ENCODE assay signal across 26 cellular contexts in genomic region chr15:57947282-57947681, GRCh38.
DNase-seq lines count a peak whose midpoint lies in the region; ATAC-seq, FAIRE-seq and TF ChIP-seq lines count a peak whose summit lies in the region.
"Had no signal": no experiment of that assay in that cellular context is flagged by ENCODE, and none has a peak within 500 bp of the region (broad histone marks: within the 10 kb centered on the region; RNA-seq: fewer than 3 reads in every experiment).

No MANE protein-coding gene starts in this region.

- H3K36me3 Mint-ChIP-seq in naive thymus-derived CD8-positive, alpha-beta T cell: no peaks in the 10 kb centered on the region
- H3K36me3 Mint-ChIP-seq: CD14-positive monocyte; CD4-positive, alpha-beta memory T cell; CD4-positive, CD25-positive, alpha-beta regulatory T cell; CD8-positive, alpha-beta memory T cell had no signal

- no TSS peak for BruUV-seq in K562 (replicated peaks; lab: Mats Ljungman, UMichigan)
- BruUV-seq in endothelial cell of umbilical vein (replicated peaks; lab: Mats Ljungman, UMichigan): no TSS peak

- no peaks in the 10 kb centered on the region for H3K79me2 ChIP-seq in K562 (ENCODE audit: control insufficient read depth, insufficient read depth, low read length)
- no peaks in the 10 kb centered on the region for H3K79me2 ChIP-seq in endothelial cell of umbilical vein (ENCODE audit: control insufficient read depth, insufficient read depth, low read length)

- no peak overlapping the region for H3K4me3 ChIP-seq in K562
- H3K4me3 ChIP-seq in endothelial cell of umbilical vein (replicated peaks in 1 of 3; ENCODE audit: insufficient read depth in 1 of 3, low read depth in 1 of 3, low read length in 3 of 3): no peak overlapping the region
- no peak overlapping the region for H3K4me3 ChIP-seq in vagina
- H3K4me3 ChIP-seq: BLaER1, GM12878 had no signal

- dilution Hi-C loops in endothelial cell of umbilical vein (cut with MboI; ENCODE audit: extremely low pct_ligation_motif_present, low sequenced_read_pairs): no loop called here

- H3K4me3 Mint-ChIP-seq in naive thymus-derived CD8-positive, alpha-beta T cell: no peak overlapping the region
- H3K4me3 Mint-ChIP-seq: CD14-positive monocyte; CD4-positive, alpha-beta memory T cell; CD4-positive, CD25-positive, alpha-beta regulatory T cell; CD8-positive, alpha-beta memory T cell had no signal

- in situ Hi-C loops in K562 (cut with MboI): no loop called here

- TF ChIP-seq RAD21 in K562 (CRISPR knock-in tag; conservative IDR thresholded peaks at IDR 0.05 in 1 of 2, IDR thresholded peaks at IDR 0.05 in 1 of 2): no peak

- no peaks in the 10 kb centered on the region for H3K36me3 ChIP-seq in K562 (ENCODE audit: control insufficient read depth, insufficient read depth, low read length)
- H3K36me3 ChIP-seq in endothelial cell of umbilical vein (ENCODE audit: control insufficient read depth in 2 of 2, extremely low read depth in 1 of 2, insufficient read depth in 2 of 2, low read length in 2 of 2): no peaks in the 10 kb centered on the region
- no peaks in the 10 kb centered on the region for H3K36me3 ChIP-seq in vagina
- H3K36me3 ChIP-seq: BE2C, BLaER1 had no signal

- H3K4me1 Mint-ChIP-seq in naive thymus-derived CD8-positive, alpha-beta T cell: no peaks in the 10 kb centered on the region
- H3K4me1 Mint-ChIP-seq: CD14-positive monocyte; CD4-positive, alpha-beta memory T cell; CD4-positive, CD25-positive, alpha-beta regulatory T cell; CD8-positive, alpha-beta memory T cell had no signal

- peaks cover 0 to 2% (median 0%) of the 10 kb centered on the region in 9 donors for H3K9me3 Mint-ChIP-seq in naive thymus-derived CD8-positive, alpha-beta T cell
- H3K9me3 Mint-ChIP-seq: CD14-positive monocyte; CD8-positive, alpha-beta memory T cell had no signal

- CTCF ChIA-PET in K562 (lab: Yijun Ruan, JAX; ENCODE audit: low intra/inter-chr PET ratio) (no interaction called here), endothelial cell of umbilical vein (lab: Charles Lee) (interaction anchor here (0.7 to 2.1 kb wide), 4 partner anchors 15 to 196 kb away, joined by 3 to 6 read pairs (median 4); no protein-coding TSS in a partner anchor)

- DNase-seq in EH (ENCODE audit: low read depth) (peak; percentile 7), K562 (ENCODE audit: extremely low read depth in 1 of 4, low spot score in 3 of 4) (no peak), endothelial cell of umbilical vein (ENCODE audit: low read depth, low spot score) (peak; percentile 74), vagina (ENCODE audit: extremely low spot score in 2 of 2) (no peak)
- no peak for DNase-seq in stimulated activated CD4-positive, alpha-beta T cell treated with anti-CD3 and anti-CD28 coated beads, Interleukin-15, amount 100 ng/mL, for 24 hours
- no peak for DNase-seq in naive thymus-derived CD8-positive, alpha-beta T cell
- DNase-seq: 8988T; ACHN; C1 segment of cervical spinal cord; CD4-positive, CD25-positive, alpha-beta regulatory T cell; CD8-positive, alpha-beta memory T cell; COR-L47; DMS 273 treated with DMSO at 0.1 percent for 48 hours; DMS153; DMS79 treated with DMSO at 0.1 percent for 48 hours; EL; GDM1 had no signal

- H2AFZ ChIP-seq in K562 (ENCODE audit: low read depth, low read length): no peak overlapping the region
- H2AFZ ChIP-seq in endothelial cell of umbilical vein (ENCODE audit: low read depth, low read length): no peak overlapping the region

- FAIRE-seq in K562 (lab: Jason Lieb, UNC) (no peak), endothelial cell of umbilical vein (lab: Jason Lieb, UNC) (no peak)
- FAIRE-seq: A204.1, GM12878, GM12892, GM19239 had no signal

- peaks cover 0 to 19% of the 10 kb centered on the region in 2 experiments; a peak in 3 of 5 replicates for H3K4me1 ChIP-seq in K562 (replicated peaks in 1 of 2; ENCODE audit: control insufficient read depth in 2 of 2, insufficient read depth in 2 of 2, low read length in 2 of 2)
- H3K4me1 ChIP-seq in endothelial cell of umbilical vein (ENCODE audit: control insufficient read depth, extremely low read depth, insufficient read depth, low read length): peaks cover 6% of the 10 kb centered on the region
- peaks cover 19% of the 10 kb centered on the region for H3K4me1 ChIP-seq in vagina
- H3K4me1 ChIP-seq: BLaER1 had no signal

- no peak overlapping the region for H3K4me2 ChIP-seq in K562 (ENCODE audit: insufficient read depth, low read length)
- no peak overlapping the region for H3K4me2 ChIP-seq in endothelial cell of umbilical vein (ENCODE audit: insufficient read depth, low read length)
- H3K4me2 ChIP-seq: BLaER1 had no signal

- H3K9ac ChIP-seq in K562 (ENCODE audit: insufficient read depth in 1 of 2, low read depth in 2 of 2, low read length in 2 of 2) (no peak overlapping the region), endothelial cell of umbilical vein (replicated peaks; ENCODE audit: extremely low read depth, insufficient read depth, low read length) (no peak overlapping the region)
- H3K9ac ChIP-seq: BLaER1 had no signal

- H3K27me3 Mint-ChIP-seq in naive thymus-derived CD8-positive, alpha-beta T cell: peaks cover 10 to 32% (median 21%) of the 10 kb centered on the region in 5 donors

- no peak for TF ChIP-seq CTCF in K562 (IDR thresholded peaks at IDR 0.05 in 2 of 3, conservative IDR thresholded peaks at IDR 0.05 in 1 of 3; ENCODE audit: insufficient read depth in 2 of 3, low read depth in 1 of 3, low read length in 3 of 3)
- no peak for TF ChIP-seq CTCF in endothelial cell of umbilical vein (IDR thresholded peaks at IDR 0.05; ENCODE audit: extremely low read depth in 1 of 2, insufficient read depth in 1 of 2, low read depth in 1 of 2, low read length in 2 of 2)
- TF ChIP-seq CTCF in vagina (IDR thresholded peaks at IDR 0.05): no peak

- 46% methylated on average over 4 of the region's 4 CpGs for WGBS in K562 (ENCODE audit: insufficient coverage, low coverage, missing lambda C conversion rate)

- H3K27ac Mint-ChIP-seq in naive thymus-derived CD8-positive, alpha-beta T cell: no peak overlapping the region
- H3K27ac Mint-ChIP-seq: CD14-positive monocyte; CD4-positive, alpha-beta memory T cell; CD4-positive, CD25-positive, alpha-beta regulatory T cell; CD8-positive, alpha-beta memory T cell had no signal

- TF ChIP-seq EP300 in K562 (IDR thresholded peaks at IDR 0.05; ENCODE audit: low read length): no peak

- H3K9me1 ChIP-seq in K562 (ENCODE audit: control insufficient read depth, insufficient read depth, low read length): no peaks in the 10 kb centered on the region
- H3K9me1 ChIP-seq in endothelial cell of umbilical vein (replicated peaks; ENCODE audit: control insufficient read depth, extremely low read depth, insufficient read depth, low read length): no peaks in the 10 kb centered on the region

- ATAC-seq in K562 (no peak), SK-N-SH treated with all-trans-retinoic acid at 6 μM for 48 hours (no peak)
- no peak for ATAC-seq in naive thymus-derived CD8-positive, alpha-beta T cell
- ATAC-seq: GM12878 had no signal

- POLR2A ChIA-PET in K562 (lab: Yijun Ruan, JAX): no interaction called here
- POLR2A ChIA-PET in endothelial cell of umbilical vein (lab: Charles Lee): no interaction called here
- POLR2A ChIA-PET in naive thymus-derived CD8-positive, alpha-beta T cell (lab: Charles Lee): no interaction called here

- H4K20me1 ChIP-seq in K562 (replicated peaks; ENCODE audit: control insufficient read depth, insufficient read depth, low read length): no peaks in the 10 kb centered on the region
- no peaks in the 10 kb centered on the region for H4K20me1 ChIP-seq in endothelial cell of umbilical vein (replicated peaks; ENCODE audit: control insufficient read depth, extremely low read depth, insufficient read depth, low read length)
- H4K20me1 ChIP-seq: BLaER1 had no signal

- TF ChIP-seq POLR2A in K562 (conservative IDR thresholded peaks at IDR 0.05): no peak
- TF ChIP-seq POLR2A in endothelial cell of umbilical vein (IDR thresholded peaks at IDR 0.05; ENCODE audit: low read depth, low read length): no peak
- TF ChIP-seq POLR2A in vagina (IDR thresholded peaks at IDR 0.05): no peak

- H3K27ac ChIP-seq in K562 (ENCODE audit: extremely low read depth, low read depth, low read length) (no peak overlapping the region), endothelial cell of umbilical vein (ENCODE audit: insufficient read depth, low read depth, low read length) (no peak overlapping the region), vagina (peak overlapping the region; percentile 30)
- H3K27ac ChIP-seq: BLaER1 had no signal

- H3K9me3 ChIP-seq in K562 (replicated peaks; ENCODE audit: control insufficient read depth, insufficient read depth, low read depth, low read length) (no peaks in the 10 kb centered on the region), endothelial cell of umbilical vein (replicated peaks; ENCODE audit: control insufficient read depth, insufficient read depth, low read length) (no peaks in the 10 kb centered on the region), vagina (no peaks in the 10 kb centered on the region)
- H3K9me3 ChIP-seq: BE2C, BLaER1 had no signal

- intact Hi-C loops in K562 (cut with micrococcal nuclease): no loop called here
- intact Hi-C loops in endothelial cell of umbilical vein (cut with micrococcal nuclease): no loop called here
- intact Hi-C loops in vagina (cut with DNase I): no loop called here

- H3K27me3 ChIP-seq in K562 (ENCODE audit: control insufficient read depth in 2 of 2, insufficient read depth in 2 of 2, low read length in 2 of 2) (peaks cover 4 to 5% of the 10 kb centered on the region in 2 experiments; a peak in 2 of 5 replicates), endothelial cell of umbilical vein (ENCODE audit: control insufficient read depth in 2 of 2, insufficient read depth in 2 of 2, low read length in 2 of 2) (no peaks in the 10 kb centered on the region), vagina (no peaks in the 10 kb centered on the region)
- H3K27me3 ChIP-seq: BE2C, BLaER1 had no signal

TF ChIP-seq in K562, 482 proteins besides CTCF, POLR2A, EP300 and RAD21 (continues in another document):
- TF ChIP-seq ZNF778 (CRISPR knock-in tag; IDR thresholded peaks at IDR 0.05) (no peak), FOSL1 (tag; conservative IDR thresholded peaks at IDR 0.05) (0 out of 2 replicates have a peak, but pooled peaks have one; percentile 11), ZNF232 (CRISPR knock-in tag; IDR thresholded peaks at IDR 0.05) (no peak), EGR1 (conservative IDR thresholded peaks at IDR 0.05) (no peak)

TF ChIP-seq in endothelial cell of umbilical vein, 7 proteins besides CTCF, POLR2A, EP300 and RAD21 (continues in another document):
- no peak for TF ChIP-seq FOS (IDR thresholded peaks at IDR 0.05; ENCODE audit: borderline replicate concordance, insufficient read depth, low read length)
- no peak for TF ChIP-seq MYC (IDR thresholded peaks at IDR 0.05; ENCODE audit: low read depth, low read length)
- TF ChIP-seq EZH2 (IDR thresholded peaks at IDR 0.05; ENCODE audit: borderline replicate concordance, low read depth, low read length, severe bottlenecking): no peak

TF ChIP-seq in SK-N-SH treated with all-trans-retinoic acid at 6 μM for 48 hours, 23 proteins besides CTCF, POLR2A, EP300 and RAD21 (continues in another document):
- no peak for TF ChIP-seq ISL1 (CRISPR knock-in tag; IDR thresholded peaks at IDR 0.05)

Comparison
In these comparisons a context has a peak if more than half of its experiments do, and no peak if none do; other contexts are left out.
1. DNase-seq: peak in EH (single experiment) and endothelial cell of umbilical vein (single experiment); none in K562 (0 of 4), vagina (0 of 2), stimulated activated CD4-positive, alpha-beta T cell treated with anti-CD3 and anti-CD28 coated beads, Interleukin-15, amount 100 ng/mL, for 24 hours (single experiment) and naive thymus-derived CD8-positive, alpha-beta T cell (0 of 10).